ENCODE assay signal across 8 cellular contexts in the genomic region with DNA sequence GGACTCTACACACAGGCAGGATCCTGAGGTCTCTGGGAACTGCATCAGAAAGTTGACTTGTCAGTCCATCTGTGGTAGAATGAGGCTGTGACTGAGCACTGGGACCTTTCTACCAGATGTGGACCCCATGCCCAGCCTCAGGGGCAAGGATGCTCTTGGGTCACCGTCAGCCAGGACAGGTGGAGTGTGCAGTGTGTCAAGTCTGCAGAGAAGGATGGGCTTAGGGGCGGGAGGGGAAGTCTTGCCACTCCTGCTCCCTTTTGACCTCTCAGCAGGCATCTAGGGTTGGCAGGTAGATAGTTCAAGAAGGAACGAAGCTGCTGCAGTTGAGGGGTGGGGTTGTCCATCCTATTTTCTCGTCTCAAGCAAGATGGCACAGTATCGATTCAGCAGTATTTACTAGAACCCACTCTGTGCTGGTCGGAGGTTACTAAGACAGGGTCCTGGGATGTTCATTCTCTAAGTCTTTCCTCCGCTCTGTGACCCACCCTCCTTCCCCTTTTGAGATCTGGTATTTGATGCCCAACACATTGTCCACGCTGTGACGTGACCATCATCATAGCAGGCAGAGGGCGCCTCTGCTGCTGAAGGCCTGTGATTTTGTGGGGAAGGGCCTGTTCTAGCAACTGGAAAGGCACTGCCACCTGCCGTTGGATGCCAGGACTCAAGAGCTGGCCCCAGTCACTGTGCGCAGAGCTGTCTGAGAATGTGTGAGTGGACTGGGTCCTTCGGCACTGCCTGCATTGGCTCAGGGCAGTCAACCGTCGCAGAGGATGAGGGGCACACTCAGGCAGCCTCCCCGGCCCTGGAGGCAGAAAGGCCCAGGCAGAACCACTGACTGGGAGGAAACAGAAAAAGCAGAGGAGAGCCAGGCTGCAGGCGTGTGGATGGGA. TPM values are rescaled to one million over a fixed set of nuclear protein-coding genes. Genes with fewer than 3 reads are reported as not detected.
DNase-seq lines count a peak whose midpoint lies in the region; ATAC-seq and TF ChIP-seq lines count a peak whose summit lies in the region.

No MANE protein-coding gene starts in this region.

- H3K27ac ChIP-seq in neutrophil, result peak overlapping the region; percentile 35

- H3K4me1 Mint-ChIP-seq in activated T-cell treated with anti-CD3 and anti-CD28 coated beads, Interleukin-2, amount 50 U/mL, for 4 hours (ENCODE audit: low read depth), result peaks cover 47% of the 10 kb centered on the region

- H3K9me3 Mint-ChIP-seq in activated T-cell treated with anti-CD3 and anti-CD28 coated beads, Interleukin-2, amount 50 U/mL, for 4 hours, result no peaks in the 10 kb centered on the region

- peak overlapping the region; percentile 31 for H3K4me3 Mint-ChIP-seq in activated T-cell treated with anti-CD3 and anti-CD28 coated beads, Interleukin-2, amount 50 U/mL, for 4 hours

- H3K27me3 ChIP-seq in neutrophil, result no peaks in the 10 kb centered on the region

- DNase-seq in C1 segment of cervical spinal cord (lab: John Stamatoyannopoulos, UW) (peak in 13 of 14 donors; percentile 14 to 68 (median 42)), HFF-Myc (ENCODE audit: extremely low read depth, low read depth) (no peak), NCI-H526 treated with DMSO at 0.1 percent for 48 hours (lab: John Stamatoyannopoulos, UW) (peak; percentile 62), fibroblast of villous mesenchyme (ENCODE audit: low read depth) (peak; percentile 84)
- peak; percentile 35 for DNase-seq in activated T-cell treated with anti-CD3 and anti-CD28 coated beads, Interleukin-2, amount 50 U/mL, for 4 hours

- no peak overlapping the region for H3K4me3 ChIP-seq in HFF-Myc (replicated peaks; ENCODE audit: low read depth, low read length)
- H3K4me3 ChIP-seq in fibroblast of villous mesenchyme (ENCODE audit: low read depth, low read length), result no peak overlapping the region
- no peak overlapping the region for H3K4me3 ChIP-seq in neutrophil (ENCODE audit: low read depth in 1 of 2, low read length in 1 of 2)

- no peak for ATAC-seq in activated T-cell treated with anti-CD3 and anti-CD28 coated beads, Interleukin-2, amount 50 U/mL, for 4 hours
- ATAC-seq in GM19452 (IDR thresholded peaks at IDR 0.05; ENCODE audit: unreplicated experiment) (no peak), GM18517 (IDR thresholded peaks at IDR 0.05; ENCODE audit: unreplicated experiment) (no peak)

- H3K9me3 ChIP-seq in neutrophil, result no peaks in the 10 kb centered on the region

- H3K36me3 Mint-ChIP-seq in activated T-cell treated with anti-CD3 and anti-CD28 coated beads, Interleukin-2, amount 50 U/mL, for 4 hours (ENCODE audit: insufficient read depth), result peaks cover 32% of the 10 kb centered on the region

- TF ChIP-seq CTCF in HFF-Myc (IDR thresholded peaks at IDR 0.05; ENCODE audit: low read depth, low read length, missing control alignments), result peak; percentile 65
- TF ChIP-seq CTCF in fibroblast of villous mesenchyme (IDR thresholded peaks at IDR 0.05; ENCODE audit: insufficient read depth, low read depth, low read length), result peak; percentile 69
- TF ChIP-seq CTCF in neutrophil (IDR thresholded peaks at IDR 0.05), result no peak

- H3K36me3 ChIP-seq in neutrophil, result peaks cover 93% of the 10 kb centered on the region

- peaks cover 0 to 5% of the 10 kb centered on the region in 2 experiments for H3K4me1 ChIP-seq in neutrophil (ENCODE audit: control insufficient read depth in 1 of 2, insufficient read depth in 1 of 2, low read depth in 1 of 2, low read length in 1 of 2)

- H3K27me3 Mint-ChIP-seq in activated T-cell treated with anti-CD3 and anti-CD28 coated beads, Interleukin-2, amount 50 U/mL, for 4 hours (ENCODE audit: low read depth), result no peaks in the 10 kb centered on the region

RNA-seq across cellular contexts. Expression of a gene that starts 23.2 kb away (rescaled TPM):
- total RNA-seq in activated T-cell treated with anti-CD3 and anti-CD28 coated beads, Interleukin-2, amount 50 U/mL, for 4 hours, result 100 to 1,000 TPM in 2 of 3 donors, 10 to 100 TPM in 1; 87.1 to 104 (median 103) TPM
- 59.2 and 78.0 TPM in 2 replicates for total RNA-seq in fibroblast of villous mesenchyme

RNA-seq across cellular contexts. Expression of a gene that starts 31.1 kb away (rescaled TPM):
- 10 to 100 TPM; 21.2 to 25.5 (median 23.9) TPM for total RNA-seq in activated T-cell treated with anti-CD3 and anti-CD28 coated beads, Interleukin-2, amount 50 U/mL, for 4 hours
- 40.3 and 42.3 TPM in 2 replicates for total RNA-seq in fibroblast of villous mesenchyme

RNA-seq across cellular contexts. Expression of a gene that starts 50.7 kb away (rescaled TPM):
- total RNA-seq in activated T-cell treated with anti-CD3 and anti-CD28 coated beads, Interleukin-2, amount 50 U/mL, for 4 hours, result 10 to 100 TPM; 34.6 to 45.2 (median 37.0) TPM
- 36.7 and 100 TPM in 2 replicates for total RNA-seq in fibroblast of villous mesenchyme
